ENCODE assay signal across 8 cellular contexts in the genomic region with DNA sequence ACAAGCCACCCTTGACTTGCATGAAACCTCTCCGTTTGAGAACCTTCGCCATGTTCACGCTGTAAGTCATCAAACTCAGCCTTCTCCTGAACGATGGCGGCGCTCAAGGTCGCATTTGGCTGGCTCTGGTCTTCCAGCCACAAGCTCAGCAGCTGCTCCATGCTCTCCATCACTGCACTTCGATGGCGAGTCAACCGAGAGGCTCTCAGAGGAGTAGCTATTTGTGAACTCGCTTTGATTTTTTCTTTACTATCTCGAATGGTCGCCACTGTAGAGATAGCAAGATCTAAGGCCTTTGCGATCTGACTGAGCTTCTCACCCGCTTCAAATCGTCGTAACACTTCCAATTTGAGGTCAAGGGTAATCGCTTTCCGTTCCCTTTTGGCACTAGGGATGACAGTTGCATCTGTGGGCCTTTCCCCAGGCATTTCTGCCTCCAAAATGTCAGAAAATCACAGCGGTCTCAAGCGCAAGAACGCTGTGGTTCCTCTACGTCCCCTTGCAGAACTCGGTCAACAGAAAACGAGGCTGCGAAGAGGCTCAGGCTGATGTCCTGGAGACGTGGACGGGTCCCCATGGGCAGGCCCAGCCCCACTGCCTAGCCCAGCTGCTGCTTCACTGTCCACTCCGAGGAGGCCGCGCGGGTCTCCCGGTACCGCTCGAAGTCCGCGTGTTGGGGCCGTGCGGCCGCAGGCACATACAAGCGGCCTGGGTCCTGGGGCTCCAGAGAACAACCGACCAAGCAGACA. TPM values are rescaled to one million over a fixed set of nuclear protein-coding genes. Genes with fewer than 3 reads are reported as not detected.
DNase-seq lines count a peak whose midpoint lies in the region; ATAC-seq and TF ChIP-seq lines count a peak whose summit lies in the region.

No MANE protein-coding gene starts in this region.

- H3K36me3 ChIP-seq in Peyer's patch (no peaks in the 10 kb centered on the region), neuron (ENCODE audit: insufficient read depth, low read length) (peaks cover 9% of the 10 kb centered on the region)

- H3K9me3 Mint-ChIP-seq in T-helper 1 cell treated with Interleukin-12 subunit alpha and Interleukin-12 subunit beta and Interleukin-4 antibody, amounts not matched to agents 30 μg/mL and 1 μg/mL, for 36 hours = peaks cover 3% of the 10 kb centered on the region

- no peaks in the 10 kb centered on the region for H3K27me3 Mint-ChIP-seq in T-helper 1 cell treated with Interleukin-12 subunit alpha and Interleukin-12 subunit beta and Interleukin-4 antibody, amounts not matched to agents 30 μg/mL and 1 μg/mL, for 36 hours (ENCODE audit: low read depth)

- H3K4me3 Mint-ChIP-seq in T-helper 1 cell treated with Interleukin-12 subunit alpha and Interleukin-12 subunit beta and Interleukin-4 antibody, amounts not matched to agents 30 μg/mL and 1 μg/mL, for 36 hours = peak overlapping the region; percentile 99

- H3K4me1 ChIP-seq in Peyer's patch = peaks cover 0 to 37% (median 4%) of the 10 kb centered on the region in 4 donors
- H3K4me1 ChIP-seq in neuron (ENCODE audit: insufficient read depth, low read length) = peaks cover 18% of the 10 kb centered on the region

- H3K9me3 ChIP-seq in Peyer's patch (no peaks in the 10 kb centered on the region), neuron (ENCODE audit: low read length) (peaks cover 9% of the 10 kb centered on the region)

- peaks cover 22% of the 10 kb centered on the region for H3K4me1 Mint-ChIP-seq in T-helper 1 cell treated with Interleukin-12 subunit alpha and Interleukin-12 subunit beta and Interleukin-4 antibody, amounts not matched to agents 30 μg/mL and 1 μg/mL, for 36 hours (ENCODE audit: low read depth)

- ATAC-seq in GM21529 (IDR thresholded peaks at IDR 0.05; ENCODE audit: unreplicated experiment) = no peak

- H2AFZ ChIP-seq in neuron (ENCODE audit: low read depth, low read length) = peak overlapping the region; percentile 75

- DNase-seq in T-helper 1 cell (no peak), Peyer's patch (no peak), epithelial cell of esophagus (ENCODE audit: low read depth) (peak; percentile 9), foreskin melanocyte (no peak), epidermal melanocyte (ENCODE audit: insufficient read length, low spot score) (no peak)

- H3K27me3 ChIP-seq in Peyer's patch = no peaks in the 10 kb centered on the region
- no peaks in the 10 kb centered on the region for H3K27me3 ChIP-seq in neuron (ENCODE audit: insufficient read depth, low read length)

- H3K4me3 ChIP-seq in Peyer's patch = peak overlapping the region; percentile 87 to 95 (median 89)
- H3K4me3 ChIP-seq in epithelial cell of esophagus (ENCODE audit: low read length) = peak overlapping the region; percentile 89
- H3K4me3 ChIP-seq in neuron (ENCODE audit: low read length) = peak overlapping the region; percentile 77

- peak overlapping the region; percentile 96 for H3K27ac ChIP-seq in Peyer's patch

- TF ChIP-seq CTCF in Peyer's patch (IDR thresholded peaks at IDR 0.05) = no peak
- no peak for TF ChIP-seq CTCF in epithelial cell of esophagus (IDR thresholded peaks at IDR 0.05; ENCODE audit: insufficient read depth, low read depth, low read length, missing control alignments)

- H3K27ac Mint-ChIP-seq in T-helper 1 cell treated with Interleukin-12 subunit alpha and Interleukin-12 subunit beta and Interleukin-4 antibody, amounts not matched to agents 30 μg/mL and 1 μg/mL, for 36 hours = peak overlapping the region; percentile 81

- TF ChIP-seq POLR2A in Peyer's patch (IDR thresholded peaks at IDR 0.05) = no peak

- H3K36me3 Mint-ChIP-seq in T-helper 1 cell treated with Interleukin-12 subunit alpha and Interleukin-12 subunit beta and Interleukin-4 antibody, amounts not matched to agents 30 μg/mL and 1 μg/mL, for 36 hours (ENCODE audit: low read depth) = peaks cover 25% of the 10 kb centered on the region

RNA-seq across cellular contexts. Expression of a gene that starts 23.1 kb away (rescaled TPM):
- total RNA-seq in Peyer's patch = 100 to 1,000 TPM in 1 of 4 donors, 10 to 100 TPM in 3; 28.4 to 237 (median 60.9) TPM

RNA-seq across cellular contexts. Expression of a gene that starts 47.6 kb away (rescaled TPM):
- total RNA-seq in Peyer's patch = 10 to 100 TPM in 1 of 4 donors, 1 to 10 TPM in 3; 1.9 to 12.3 (median 6.1) TPM

RNA-seq across cellular contexts. Expression of a gene that starts 48.5 kb away (rescaled TPM):
- total RNA-seq in Peyer's patch = 10 to 100 TPM in 1 of 4 donors, 1 to 10 TPM in 3; 2.1 to 12.4 (median 4.6) TPM

RNA-seq across cellular contexts. Expression of a gene that starts 53.0 kb away (rescaled TPM):
- 10 to 100 TPM in 2 of 4 donors, 1 to 10 TPM in 2; 8.3 to 29.2 (median 11.2) TPM for total RNA-seq in Peyer's patch
